8 cellular contexts compared by ENCODE assay signal in the genomic region with DNA sequence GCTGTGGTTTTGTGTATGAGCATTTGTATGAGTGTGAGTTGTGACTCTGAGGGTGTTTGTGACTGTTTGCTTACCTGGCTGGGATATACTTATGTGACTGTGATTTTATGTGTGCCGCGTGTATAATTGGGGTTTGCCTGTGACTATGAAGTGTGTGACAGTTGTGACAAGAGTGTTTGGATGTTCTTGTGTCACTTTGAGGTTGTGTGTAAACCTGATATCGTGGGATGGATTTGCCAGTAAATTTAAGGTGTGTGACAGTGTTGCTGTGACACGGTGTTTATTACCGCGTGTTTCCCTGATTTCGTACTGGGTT. TPM values are rescaled to one million over a fixed set of nuclear protein-coding genes. Genes with fewer than 3 reads are reported as not detected.
A peak's percentile ranks its signal among the peaks of the same experiment; 100 is the strongest.
DNase-seq lines count a peak whose midpoint lies in the region; ATAC-seq, FAIRE-seq and TF ChIP-seq lines count a peak whose summit lies in the region.

No MANE protein-coding gene starts in this region.

- peak overlapping the region; percentile 92 for H3K4me2 ChIP-seq in keratinocyte (ENCODE audit: control insufficient read depth, extremely low read depth, insufficient read depth, low read depth, low read length)

- no peaks in the 10 kb centered on the region for H4K20me1 ChIP-seq in keratinocyte (ENCODE audit: control insufficient read depth, extremely low read depth, insufficient read depth, low read length)

- H3K36me3 ChIP-seq in keratinocyte (ENCODE audit: control insufficient read depth in 2 of 2, extremely low read depth in 1 of 2, insufficient read depth in 2 of 2, low read length in 2 of 2) = no peaks in the 10 kb centered on the region

- H3K36me3 Mint-ChIP-seq in T-helper 2 cell treated with Interferon-gamma antibody and Interleukin-4, amounts not matched to agents 5 μg/mL and 100 μg/mL, for 36 hours (ENCODE audit: low read depth) = peaks cover 35% of the 10 kb centered on the region
- H3K36me3 Mint-ChIP-seq in activated T-helper 2 cell treated with anti-CD3 and anti-CD28 coated beads, Interferon-gamma antibody, Interleukin-2, Interleukin-4, amounts not matched to agents 10 μg/mL and 5 μg/mL and 100 μg/mL, durations not matched to agents 14 hours and 24 hours and 36 hours (ENCODE audit: low read depth) = peaks cover 42% of the 10 kb centered on the region

- peaks cover 12% of the 10 kb centered on the region for H3K4me1 Mint-ChIP-seq in T-helper 2 cell treated with Interferon-gamma antibody and Interleukin-4, amounts not matched to agents 5 μg/mL and 100 μg/mL, for 36 hours (ENCODE audit: low read depth)
- H3K4me1 Mint-ChIP-seq in activated T-helper 2 cell treated with anti-CD3 and anti-CD28 coated beads, Interferon-gamma antibody, Interleukin-2, Interleukin-4, amounts not matched to agents 10 μg/mL and 5 μg/mL and 100 μg/mL, durations not matched to agents 14 hours and 24 hours and 36 hours (ENCODE audit: low read depth) = peaks cover 13% of the 10 kb centered on the region

- no peaks in the 10 kb centered on the region for H3K9me3 ChIP-seq in keratinocyte (ENCODE audit: control insufficient read depth, low read depth, low read length)

- no peak for ATAC-seq in HG03432 (IDR thresholded peaks at IDR 0.05; ENCODE audit: unreplicated experiment)

- intact Hi-C loops in activated T-helper 2 cell treated with anti-CD3 and anti-CD28 coated beads, Interferon-gamma antibody, Interleukin-2, Interleukin-4, amounts not matched to agents 10 μg/mL and 5 μg/mL and 100 μg/mL, durations not matched to agents 14 hours and 24 hours and 36 hours (cut with micrococcal nuclease) = loop anchor here (1.0 to 10.0 kb wide), 7 partner anchors 94 to 391 kb away; partner anchors contain the start of genes ZNF383, ZNF567, ZNF568 and ZNF569

- H3K27me3 Mint-ChIP-seq in T-helper 2 cell treated with Interferon-gamma antibody and Interleukin-4, amounts not matched to agents 5 μg/mL and 100 μg/mL, for 36 hours (ENCODE audit: low read depth) = no peaks in the 10 kb centered on the region
- H3K27me3 Mint-ChIP-seq in activated T-helper 2 cell treated with anti-CD3 and anti-CD28 coated beads, Interferon-gamma antibody, Interleukin-2, Interleukin-4, amounts not matched to agents 10 μg/mL and 5 μg/mL and 100 μg/mL, durations not matched to agents 14 hours and 24 hours and 36 hours (ENCODE audit: low read depth) = no peaks in the 10 kb centered on the region

- DNase-seq in T-helper 2 cell treated with Interferon-gamma antibody and Interleukin-4, amounts not matched to agents 5 μg/mL and 100 μg/mL, for 36 hours (ENCODE audit: low spot score) = no peak
- DNase-seq in T-helper 2 cell (no peak), keratinocyte (ENCODE audit: low read depth, low spot score) (no peak), substantia nigra (lab: John Stamatoyannopoulos, UW) (no peak), NCI-H2196 treated with DMSO at 0.1 percent for 48 hours (lab: John Stamatoyannopoulos, UW; ENCODE audit: unreplicated experiment) (no peak), NCI-H187 treated with DMSO at 0.1 percent for 48 hours (lab: John Stamatoyannopoulos, UW) (no peak)
- no peak for DNase-seq in activated T-helper 2 cell treated with anti-CD3 and anti-CD28 coated beads, Interferon-gamma antibody, Interleukin-2, Interleukin-4, amounts not matched to agents 10 μg/mL and 5 μg/mL and 100 μg/mL, durations not matched to agents 14 hours and 24 hours and 36 hours (ENCODE audit: low spot score)

- H3K27ac ChIP-seq in keratinocyte (ENCODE audit: control insufficient read depth, insufficient read depth, low read length) = peak overlapping the region; percentile 59
- peak overlapping the region; percentile 81 for H3K27ac ChIP-seq in substantia nigra (ENCODE audit: low read depth, low read length, poor library complexity, severe bottlenecking)

- H3K4me1 ChIP-seq in keratinocyte (ENCODE audit: control insufficient read depth, extremely low read depth, insufficient read depth, low read length) = peaks cover 8% of the 10 kb centered on the region

- FAIRE-seq in keratinocyte (lab: Jason Lieb, UNC) = peak; percentile 53

- H3K9me1 ChIP-seq in keratinocyte (ENCODE audit: control insufficient read depth, extremely low read depth, insufficient read depth, low read length) = no peaks in the 10 kb centered on the region

- TF ChIP-seq CTCF in keratinocyte (optimal IDR thresholded peaks at IDR 0.05 in 1 of 3, IDR thresholded peaks at IDR 0.05 in 1 of 3, conservative IDR thresholded peaks at IDR 0.05 in 1 of 3; ENCODE audit: extremely low read depth in 1 of 3, insufficient read depth in 2 of 3, low read length in 3 of 3) = no peak

- H3K27ac Mint-ChIP-seq in T-helper 2 cell treated with Interferon-gamma antibody and Interleukin-4, amounts not matched to agents 5 μg/mL and 100 μg/mL, for 36 hours = peak overlapping the region; percentile 89
- H3K27ac Mint-ChIP-seq in activated T-helper 2 cell treated with anti-CD3 and anti-CD28 coated beads, Interferon-gamma antibody, Interleukin-2, Interleukin-4, amounts not matched to agents 10 μg/mL and 5 μg/mL and 100 μg/mL, durations not matched to agents 14 hours and 24 hours and 36 hours = peak overlapping the region; percentile 82

- H3K27me3 ChIP-seq in keratinocyte (ENCODE audit: control insufficient read depth, extremely low read depth, insufficient read depth, low read length) = no peaks in the 10 kb centered on the region

- peak overlapping the region; percentile 93 for H2AFZ ChIP-seq in keratinocyte (ENCODE audit: control insufficient read depth, low read length)

- peak overlapping the region; percentile 74 for H3K9ac ChIP-seq in keratinocyte (ENCODE audit: control insufficient read depth, extremely low read depth, insufficient read depth, low read length)

- H3K79me2 ChIP-seq in keratinocyte (ENCODE audit: control insufficient read depth, insufficient read depth, low read length) = peaks cover 19% of the 10 kb centered on the region

- peak overlapping the region; percentile 96 for H3K4me3 Mint-ChIP-seq in T-helper 2 cell treated with Interferon-gamma antibody and Interleukin-4, amounts not matched to agents 5 μg/mL and 100 μg/mL, for 36 hours
- H3K4me3 Mint-ChIP-seq in activated T-helper 2 cell treated with anti-CD3 and anti-CD28 coated beads, Interferon-gamma antibody, Interleukin-2, Interleukin-4, amounts not matched to agents 10 μg/mL and 5 μg/mL and 100 μg/mL, durations not matched to agents 14 hours and 24 hours and 36 hours (ENCODE audit: low read depth) = peak overlapping the region; percentile 97

- peak overlapping the region; percentile 73 to 91 (median 82) for H3K4me3 ChIP-seq in keratinocyte (ENCODE audit: control insufficient read depth in 2 of 3, extremely low read depth in 1 of 3, insufficient read depth in 2 of 3, low read depth in 1 of 3, low read length in 3 of 3)

- dilution Hi-C loops in keratinocyte (cut with MboI; ENCODE audit: extremely low pct_ligation_motif_present, low sequenced_read_pairs) = no loop called here

- H3K9me3 Mint-ChIP-seq in T-helper 2 cell treated with Interferon-gamma antibody and Interleukin-4, amounts not matched to agents 5 μg/mL and 100 μg/mL, for 36 hours = peaks cover 47% of the 10 kb centered on the region
- peaks cover 43% of the 10 kb centered on the region for H3K9me3 Mint-ChIP-seq in activated T-helper 2 cell treated with anti-CD3 and anti-CD28 coated beads, Interferon-gamma antibody, Interleukin-2, Interleukin-4, amounts not matched to agents 10 μg/mL and 5 μg/mL and 100 μg/mL, durations not matched to agents 14 hours and 24 hours and 36 hours

RNA-seq across cellular contexts. Expression of gene ZNF420, which starts 0.4 kb away (rescaled TPM):
- 4.7 and 5.5 TPM in 2 replicates for total RNA-seq in activated T-helper 2 cell treated with anti-CD3 and anti-CD28 coated beads, Interferon-gamma antibody, Interleukin-2, Interleukin-4, amounts not matched to agents 10 μg/mL and 5 μg/mL and 100 μg/mL, durations not matched to agents 14 hours and 24 hours and 36 hours
- polyA plus RNA-seq in keratinocyte = 2.6 to 5.0 TPM (median 3.3 TPM) in 3 replicates
- 2.0 TPM for polyA plus RNA-seq in keratinocyte (2011; ENCODE audit: low read depth)
- 1.9 and 4.6 TPM in 2 replicates for polyA plus RNA-seq in keratinocyte (2011; cell fraction: cytosol; rRNA removed)
- 4.8 and 5.9 TPM in 2 replicates for polyA plus RNA-seq in keratinocyte (2011; cell fraction: nucleus; rRNA removed)
- polyA plus RNA-seq in keratinocyte (2012; ENCODE audit: low replicate concordance) = 3.1 and 5.0 TPM in 2 replicates
- 0.92 to 6.4 TPM (median 3.9 TPM) in 3 replicates for polyA minus RNA-seq in keratinocyte
- 7.3 TPM for polyA minus RNA-seq in keratinocyte (2011; cell fraction: cytosol; rRNA and poly(A)+ RNA removed)
- polyA minus RNA-seq in keratinocyte (2011; cell fraction: nucleus; rRNA and poly(A)+ RNA removed) = 3.9 and 4.3 TPM in 2 replicates
